ENCODE assay signal across 8 cellular contexts in the genomic region with DNA sequence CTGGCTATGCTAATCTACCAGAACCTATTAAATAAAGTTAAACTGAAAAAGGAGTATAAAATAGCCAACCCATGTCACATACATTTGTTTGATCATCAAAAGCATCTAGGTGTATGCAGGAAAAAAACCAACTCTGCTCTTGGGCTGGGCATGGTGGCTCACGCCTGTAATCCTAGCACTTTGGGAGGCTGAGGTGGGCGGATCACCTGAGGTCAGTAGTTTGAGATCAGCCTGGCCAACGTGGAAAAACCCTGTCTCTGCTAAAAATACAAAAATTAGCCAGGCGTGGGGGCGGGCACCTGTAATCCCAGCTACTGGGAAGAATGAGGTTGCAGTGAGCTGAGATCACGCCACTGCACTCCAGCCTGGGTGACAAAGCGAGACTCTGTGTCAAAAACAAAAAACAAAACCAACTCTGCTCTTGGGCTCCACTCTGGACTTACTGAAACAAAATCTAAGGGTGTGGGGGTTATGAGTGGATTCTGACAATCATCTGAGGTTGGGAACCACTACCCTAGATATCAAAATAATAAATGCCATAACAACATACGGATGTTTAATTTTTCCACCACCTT. TPM values are rescaled to one million over a fixed set of nuclear protein-coding genes. Genes with fewer than 3 reads are reported as not detected.
A peak's percentile ranks its signal among the peaks of the same experiment; 100 is the strongest.
DNase-seq lines count a peak whose midpoint lies in the region; ATAC-seq and TF ChIP-seq lines count a peak whose summit lies in the region.
"Not testable (repeated sequence)": the region's sequence is repeated elsewhere in the genome, so short reads cannot be mapped to it uniquely, and the experiment has no call there.

No MANE protein-coding gene starts in this region.

- intact Hi-C loops in activated CD4-positive, alpha-beta T cell treated with anti-CD3 and anti-CD28 coated beads for 36 hours (cut with DNase I, micrococcal nuclease) = loop anchor here in 1 of 2 experiments (2.0 to 10.0 kb wide), 2 partner anchors 23 to 1115 kb away; a partner anchor contains a TSS

- CTCF ChIA-PET in CD8-positive, alpha-beta memory T cell (lab: Charles Lee) = not testable (repeated sequence)
- CTCF ChIA-PET in activated CD4-positive, alpha-beta T cell treated with anti-CD3 and anti-CD28 coated beads for 36 hours (lab: Charles Lee) = interaction anchor here (0.7 to 1.2 kb wide), 4 partner anchors 15 to 68 kb away, joined by 3 to 4 read pairs (median 4); no protein-coding TSS in a partner anchor
- CTCF ChIA-PET in activated CD8-positive, alpha-beta T cell treated with anti-CD3 and anti-CD28 coated beads, Interleukin-2, amount 10 ng/mL, durations not matched to agents 7 days and 5 days (lab: Charles Lee) = interaction anchor here (0.9 to 1.5 kb wide), 2 partner anchors 69 to 279 kb away, joined by 3 to 8 read pairs; no protein-coding TSS in a partner anchor

- not testable (repeated sequence) for TF ChIP-seq RAD21 in liver (IDR thresholded peaks at IDR 0.05)

- peaks cover 7 to 50% (median 18%) of the 10 kb centered on the region in 3 donors for H3K36me3 Mint-ChIP-seq in CD8-positive, alpha-beta memory T cell
- H3K36me3 Mint-ChIP-seq in activated CD4-positive, alpha-beta T cell treated with anti-CD3 and anti-CD28 coated beads for 36 hours (ENCODE audit: low read depth) = peaks cover 42% of the 10 kb centered on the region
- H3K36me3 Mint-ChIP-seq in activated CD8-positive, alpha-beta T cell treated with anti-CD3 and anti-CD28 coated beads, Interleukin-2, amount 10 ng/mL, durations not matched to agents 7 days and 5 days (ENCODE audit: low read depth) = peaks cover 73% of the 10 kb centered on the region
- H3K36me3 Mint-ChIP-seq in activated T-helper 17 cell treated with anti-CD3 and anti-CD28 coated beads, Interleukin-2, amount 50 U/mL, for 72 hours (ENCODE audit: low read depth) = peaks cover 78% of the 10 kb centered on the region
- H3K36me3 Mint-ChIP-seq in activated naive CD8-positive, alpha-beta T cell treated with anti-CD3 and anti-CD28 coated beads for 36 hours = peaks cover 43% of the 10 kb centered on the region

- not testable (repeated sequence) for H3K9me3 Mint-ChIP-seq in CD8-positive, alpha-beta memory T cell; activated CD4-positive, alpha-beta T cell treated with anti-CD3 and anti-CD28 coated beads for 36 hours (ENCODE audit: low read depth); activated CD8-positive, alpha-beta T cell treated with anti-CD3 and anti-CD28 coated beads, Interleukin-2, amount 10 ng/mL, durations not matched to agents 7 days and 5 days (ENCODE audit: insufficient read depth); activated T-helper 17 cell treated with anti-CD3 and anti-CD28 coated beads, Interleukin-2, amount 50 U/mL, for 72 hours; activated naive CD8-positive, alpha-beta T cell treated with anti-CD3 and anti-CD28 coated beads for 36 hours; stimulated activated naive CD8-positive, alpha-beta T cell treated with anti-CD3 and anti-CD28 coated beads, Interleukin-15, amount 100 ng/mL, for 72 hours

- DNase-seq in CD8-positive, alpha-beta memory T cell; activated CD8-positive, alpha-beta T cell treated with anti-CD3 and anti-CD28 coated beads, Interleukin-2, amount 10 ng/mL, durations not matched to agents 7 days and 5 days: not testable (repeated sequence)
- DNase-seq in activated CD4-positive, alpha-beta T cell treated with anti-CD3 and anti-CD28 coated beads for 36 hours = peak; percentile 43
- DNase-seq in activated naive CD8-positive, alpha-beta T cell treated with anti-CD3 and anti-CD28 coated beads for 36 hours = peak; percentile 13
- peak; percentile 12 for DNase-seq in stimulated activated CD4-positive, alpha-beta T cell treated with anti-CD3 and anti-CD28 coated beads, Interleukin-15, amount 100 ng/mL, for 24 hours
- peak in 1 of 2 donors; percentile 27 for DNase-seq in stimulated activated naive CD8-positive, alpha-beta T cell treated with anti-CD3 and anti-CD28 coated beads, Interleukin-15, amount 100 ng/mL, for 72 hours

- H3K4me1 ChIP-seq in CD8-positive, alpha-beta memory T cell (ENCODE audit: insufficient read depth, low read length) = peaks cover 33% of the 10 kb centered on the region
- peaks cover 4 to 35% (median 23%) of the 10 kb centered on the region in 4 donors for H3K4me1 ChIP-seq in liver (ENCODE audit: control insufficient read depth in 4 of 4, insufficient read depth in 4 of 4, low read length in 3 of 4)

- not testable (repeated sequence) for H3K9me3 ChIP-seq in CD8-positive, alpha-beta memory T cell (ENCODE audit: low read length); liver (ENCODE audit: control insufficient read depth in 4 of 4, low read length in 3 of 4)

- H3K9ac ChIP-seq in liver (ENCODE audit: low read depth in 1 of 2, low read length in 2 of 2) = not testable (repeated sequence)

- H3K27me3 Mint-ChIP-seq in CD8-positive, alpha-beta memory T cell; activated CD4-positive, alpha-beta T cell treated with anti-CD3 and anti-CD28 coated beads for 36 hours; activated CD8-positive, alpha-beta T cell treated with anti-CD3 and anti-CD28 coated beads, Interleukin-2, amount 10 ng/mL, durations not matched to agents 7 days and 5 days (ENCODE audit: low read depth); activated T-helper 17 cell treated with anti-CD3 and anti-CD28 coated beads, Interleukin-2, amount 50 U/mL, for 72 hours; activated naive CD8-positive, alpha-beta T cell treated with anti-CD3 and anti-CD28 coated beads for 36 hours; stimulated activated naive CD8-positive, alpha-beta T cell treated with anti-CD3 and anti-CD28 coated beads, Interleukin-15, amount 100 ng/mL, for 72 hours: not testable (repeated sequence)

- peaks cover 44 to 51% (median 51%) of the 10 kb centered on the region in 3 donors for H3K4me1 Mint-ChIP-seq in CD8-positive, alpha-beta memory T cell
- H3K4me1 Mint-ChIP-seq in activated CD4-positive, alpha-beta T cell treated with anti-CD3 and anti-CD28 coated beads for 36 hours = peaks cover 44% of the 10 kb centered on the region
- H3K4me1 Mint-ChIP-seq in activated CD8-positive, alpha-beta T cell treated with anti-CD3 and anti-CD28 coated beads, Interleukin-2, amount 10 ng/mL, durations not matched to agents 7 days and 5 days (ENCODE audit: low read depth) = peaks cover 43% of the 10 kb centered on the region
- peaks cover 39% of the 10 kb centered on the region for H3K4me1 Mint-ChIP-seq in activated T-helper 17 cell treated with anti-CD3 and anti-CD28 coated beads, Interleukin-2, amount 50 U/mL, for 72 hours
- H3K4me1 Mint-ChIP-seq in activated naive CD8-positive, alpha-beta T cell treated with anti-CD3 and anti-CD28 coated beads for 36 hours = peaks cover 35% of the 10 kb centered on the region
- peaks cover 45% of the 10 kb centered on the region for H3K4me1 Mint-ChIP-seq in stimulated activated naive CD8-positive, alpha-beta T cell treated with anti-CD3 and anti-CD28 coated beads, Interleukin-15, amount 100 ng/mL, for 72 hours

- not testable (repeated sequence) for H3K4me3 ChIP-seq in CD8-positive, alpha-beta memory T cell (ENCODE audit: low read length); liver (ENCODE audit: low read depth in 1 of 3, low read length in 3 of 3)

- H3K27me3 ChIP-seq in CD8-positive, alpha-beta memory T cell (ENCODE audit: insufficient read depth, low read length, poor library complexity, severe bottlenecking); liver (ENCODE audit: control insufficient read depth in 4 of 4, insufficient read depth in 4 of 4, low read length in 3 of 4): not testable (repeated sequence)

- H3K4me3 Mint-ChIP-seq in CD8-positive, alpha-beta memory T cell = peak overlapping the region in 1 of 7 donors; percentile 54
- H3K4me3 Mint-ChIP-seq in activated CD4-positive, alpha-beta T cell treated with anti-CD3 and anti-CD28 coated beads for 36 hours; activated CD8-positive, alpha-beta T cell treated with anti-CD3 and anti-CD28 coated beads, Interleukin-2, amount 10 ng/mL, durations not matched to agents 7 days and 5 days; activated naive CD8-positive, alpha-beta T cell treated with anti-CD3 and anti-CD28 coated beads for 36 hours; stimulated activated naive CD8-positive, alpha-beta T cell treated with anti-CD3 and anti-CD28 coated beads, Interleukin-15, amount 100 ng/mL, for 72 hours: not testable (repeated sequence)
- peak overlapping the region; percentile 71 for H3K4me3 Mint-ChIP-seq in activated T-helper 17 cell treated with anti-CD3 and anti-CD28 coated beads, Interleukin-2, amount 50 U/mL, for 72 hours

- peak; percentile 78 for ATAC-seq in activated CD4-positive, alpha-beta T cell treated with anti-CD3 and anti-CD28 coated beads for 36 hours
- not testable (repeated sequence) for ATAC-seq in activated CD8-positive, alpha-beta T cell treated with anti-CD3 and anti-CD28 coated beads, Interleukin-2, amount 10 ng/mL, durations not matched to agents 7 days and 5 days
- ATAC-seq in activated T-helper 17 cell treated with anti-CD3 and anti-CD28 coated beads, Interleukin-2, amount 50 U/mL, for 72 hours (replicated peaks) = peak; percentile 89
- ATAC-seq in stimulated activated naive CD8-positive, alpha-beta T cell treated with anti-CD3 and anti-CD28 coated beads, Interleukin-15, amount 100 ng/mL, for 72 hours = peak; percentile 39

- H3K27ac Mint-ChIP-seq in CD8-positive, alpha-beta memory T cell = peak overlapping the region in 5 of 8 donors; percentile 18 to 87 (median 59)
- peak overlapping the region; percentile 55 for H3K27ac Mint-ChIP-seq in activated CD4-positive, alpha-beta T cell treated with anti-CD3 and anti-CD28 coated beads for 36 hours
- H3K27ac Mint-ChIP-seq in activated CD8-positive, alpha-beta T cell treated with anti-CD3 and anti-CD28 coated beads, Interleukin-2, amount 10 ng/mL, durations not matched to agents 7 days and 5 days = peak overlapping the region; percentile 37
- H3K27ac Mint-ChIP-seq in activated T-helper 17 cell treated with anti-CD3 and anti-CD28 coated beads, Interleukin-2, amount 50 U/mL, for 72 hours = peak overlapping the region; percentile 68
- not testable (repeated sequence) for H3K27ac Mint-ChIP-seq in activated naive CD8-positive, alpha-beta T cell treated with anti-CD3 and anti-CD28 coated beads for 36 hours
- H3K27ac Mint-ChIP-seq in stimulated activated naive CD8-positive, alpha-beta T cell treated with anti-CD3 and anti-CD28 coated beads, Interleukin-15, amount 100 ng/mL, for 72 hours = peak overlapping the region in 1 of 2 donors; percentile 5

- not testable (repeated sequence) for H3K27ac ChIP-seq in CD8-positive, alpha-beta memory T cell (ENCODE audit: low read depth, low read length)
- H3K27ac ChIP-seq in liver (ENCODE audit: low read depth in 1 of 2, low read length in 2 of 2) = peak overlapping the region; percentile 61 to 72

- peaks cover 17% of the 10 kb centered on the region for H3K36me3 ChIP-seq in CD8-positive, alpha-beta memory T cell (ENCODE audit: insufficient read depth, low read length)
- H3K36me3 ChIP-seq in liver (ENCODE audit: control insufficient read depth in 4 of 4, insufficient read depth in 3 of 4, low read depth in 1 of 4, low read length in 3 of 4) = peaks cover 8 to 59% (median 34%) of the 10 kb centered on the region in 4 donors

- POLR2A ChIA-PET in CD8-positive, alpha-beta memory T cell (lab: Charles Lee); activated CD4-positive, alpha-beta T cell treated with anti-CD3 and anti-CD28 coated beads for 36 hours (lab: Charles Lee); activated CD8-positive, alpha-beta T cell treated with anti-CD3 and anti-CD28 coated beads, Interleukin-2, amount 10 ng/mL, durations not matched to agents 7 days and 5 days (lab: Charles Lee): not testable (repeated sequence)

- 87% methylated on average over 8 of the region's 8 CpGs for WGBS in liver

- not testable (repeated sequence) for TF ChIP-seq CTCF in liver (IDR thresholded peaks at IDR 0.05; ENCODE audit: low read depth, low read length, missing input control)

RNA-seq across cellular contexts. Expression of a gene that starts 23.7 kb away (rescaled TPM):
- total RNA-seq in CD8-positive, alpha-beta memory T cell = 10 to 100 TPM; 72.2 to 72.4 TPM
- polyA plus RNA-seq in CD8-positive, alpha-beta memory T cell = 100 TPM
- total RNA-seq in activated CD4-positive, alpha-beta T cell treated with anti-CD3 and anti-CD28 coated beads for 36 hours = 10 to 100 TPM; 63.4 to 75.2 TPM
- 100 to 1,000 TPM; 118 to 120 TPM for total RNA-seq in activated CD8-positive, alpha-beta T cell treated with anti-CD3 and anti-CD28 coated beads, Interleukin-2, amount 10 ng/mL, durations not matched to agents 7 days and 5 days
- total RNA-seq in activated T-helper 17 cell treated with anti-CD3 and anti-CD28 coated beads, Interleukin-2, amount 50 U/mL, for 72 hours = 10 to 100 TPM; 73.7 to 94.7 TPM
- 10 to 100 TPM; 76.3 to 80.3 TPM for total RNA-seq in activated naive CD8-positive, alpha-beta T cell treated with anti-CD3 and anti-CD28 coated beads for 36 hours
- 100 to 1,000 TPM in 1 of 2 donors, 10 to 100 TPM in 1; 55.6 to 674 TPM for total RNA-seq in liver
- polyA plus RNA-seq in liver = 1,000 to 10,000 TPM in 1 of 2 donors, 100 to 1,000 TPM in 1; 618 to 1,315 TPM
